In the genomic region with DNA sequence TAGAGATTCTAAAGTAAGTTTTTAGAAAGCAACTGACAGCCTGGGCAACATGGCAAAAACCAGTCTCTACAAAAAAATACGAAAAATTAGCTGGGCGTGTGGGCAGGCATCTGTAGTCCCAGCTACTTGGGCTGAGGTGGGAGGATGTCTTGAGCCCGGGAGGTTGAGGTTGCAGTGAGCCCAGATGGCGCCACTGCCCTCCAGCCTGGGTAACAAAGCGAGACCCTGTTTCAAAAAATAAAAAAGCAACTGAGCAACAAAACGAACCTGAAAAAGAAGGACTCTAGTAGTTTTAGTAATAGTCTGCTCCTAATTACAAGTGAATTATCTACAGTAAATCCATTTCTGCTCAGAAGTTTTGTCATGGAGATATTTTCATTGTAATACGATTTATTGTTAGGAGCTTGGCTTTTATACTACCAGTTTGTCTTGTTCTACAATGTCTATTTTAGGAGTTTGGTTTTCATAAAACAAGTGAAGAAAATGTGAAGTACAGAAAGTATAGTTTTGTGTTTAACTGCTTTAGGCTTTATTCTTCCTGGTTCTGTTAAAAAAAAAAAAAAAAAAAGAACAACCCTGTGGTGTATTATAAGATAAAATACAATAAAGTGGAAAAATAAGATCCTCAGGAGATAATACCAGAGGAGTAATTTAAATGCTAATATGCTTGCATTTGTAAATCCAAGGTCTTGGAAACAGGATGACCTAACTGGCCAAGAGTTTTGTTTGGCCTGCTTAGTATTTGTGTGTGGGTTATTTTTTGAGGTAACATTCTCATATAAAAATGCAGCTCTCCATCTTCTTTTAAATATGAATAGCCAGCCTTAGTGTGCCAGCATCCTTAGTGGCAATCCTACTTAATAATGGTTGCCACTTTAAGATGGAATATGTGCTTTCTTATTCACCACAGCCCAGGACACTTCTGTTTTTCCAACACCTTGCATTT, we compare ENCODE assay signal across 2 cellular contexts.
TF ChIP-seq lines count a peak whose summit lies in the region.

No MANE protein-coding gene starts in this region.

TF ChIP-seq in K562, 482 proteins besides CTCF, POLR2A, EP300 and RAD21 (continued from another document):
- TF ChIP-seq BDP1 (IDR thresholded peaks at IDR 0.05; ENCODE audit: insufficient read depth, insufficient read length) (no peak), ZNF695 (CRISPR knock-in tag; IDR thresholded peaks at IDR 0.05) (no peak), DIDO1 (tag; IDR thresholded peaks at IDR 0.05; ENCODE audit: low read depth) (no peak), ZHX1 (conservative IDR thresholded peaks at IDR 0.05; ENCODE audit: low read length) (no peak), KDM1A (IDR thresholded peaks at IDR 0.05) (no peak), POLR2AphosphoS2 (IDR thresholded peaks at IDR 0.05; ENCODE audit: low read length) (no peak), KDM5B (IDR thresholded peaks at IDR 0.05; ENCODE audit: insufficient replicate concordance, low read depth, low read length) (no peak)
- TF ChIP-seq, protein P1, sequence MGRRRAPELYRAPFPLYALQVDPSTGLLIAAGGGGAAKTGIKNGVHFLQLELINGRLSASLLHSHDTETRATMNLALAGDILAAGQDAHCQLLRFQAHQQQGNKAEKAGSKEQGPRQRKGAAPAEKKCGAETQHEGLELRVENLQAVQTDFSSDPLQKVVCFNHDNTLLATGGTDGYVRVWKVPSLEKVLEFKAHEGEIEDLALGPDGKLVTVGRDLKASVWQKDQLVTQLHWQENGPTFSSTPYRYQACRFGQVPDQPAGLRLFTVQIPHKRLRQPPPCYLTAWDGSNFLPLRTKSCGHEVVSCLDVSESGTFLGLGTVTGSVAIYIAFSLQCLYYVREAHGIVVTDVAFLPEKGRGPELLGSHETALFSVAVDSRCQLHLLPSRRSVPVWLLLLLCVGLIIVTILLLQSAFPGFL (CRISPR knock-in tag; IDR thresholded peaks at IDR 0.05) = no peak
TF ChIP-seq in K562: peak in this region for 0.

TF ChIP-seq in neural cell, 6 proteins besides CTCF, POLR2A, EP300 and RAD21 (continued from another document):
- no peak for TF ChIP-seq MXI1 (conservative IDR thresholded peaks at IDR 0.05; ENCODE audit: poor library complexity, severe bottlenecking)
- TF ChIP-seq SMC3 (conservative IDR thresholded peaks at IDR 0.05; ENCODE audit: poor library complexity) = no peak
- no peak for TF ChIP-seq REST (IDR thresholded peaks at IDR 0.05; ENCODE audit: borderline replicate concordance)
- no peak for TF ChIP-seq POLR2AphosphoS5 (IDR thresholded peaks at IDR 0.05)
